In genomic region chr7:97499204-97499603, GRCh38 we compare ENCODE assay signal across 8 cellular contexts.
A peak's percentile ranks its signal among the peaks of the same experiment; 100 is the strongest.
DNase-seq lines count a peak whose midpoint lies in the region; ATAC-seq and TF ChIP-seq lines count a peak whose summit lies in the region.

No MANE protein-coding gene starts in this region.

- no peaks in the 10 kb centered on the region for H3K4me1 ChIP-seq in adrenal gland (replicated peaks in 1 of 2)

- DNase-seq in SHP77 (lab: John Stamatoyannopoulos, UW) = peak; percentile 2
- DNase-seq in SHP77 treated with DMSO at 0.1 percent for 48 hours (lab: John Stamatoyannopoulos, UW) = no peak
- peak; percentile 60 for DNase-seq in NAMALWA (ENCODE audit: low spot score)
- peak; percentile 31 to 62 (median 57) for DNase-seq in adrenal gland
- no peak for DNase-seq in left lobe of liver (ENCODE audit: low spot score)
- DNase-seq in activated naive CD4-positive, alpha-beta T cell (lab: John Stamatoyannopoulos, UW) = no peak
- no peak for DNase-seq in posterior vena cava (ENCODE audit: low spot score)

- no peak overlapping the region for H3K4me3 ChIP-seq in adrenal gland

- TF ChIP-seq POLR2A in adrenal gland (IDR thresholded peaks at IDR 0.05) = no peak

- H3K9me3 ChIP-seq in adrenal gland (replicated peaks in 1 of 3) = no peaks in the 10 kb centered on the region

- intact Hi-C loops in adrenal gland (cut with DNase I) = loop anchor here (5.0 to 10.0 kb wide), 2 partner anchors 336 to 338 kb away; no protein-coding TSS in a partner anchor
- intact Hi-C loops in posterior vena cava (cut with DNase I) = no loop called here

- no peak overlapping the region for H3K27ac ChIP-seq in adrenal gland

- TF ChIP-seq CTCF in adrenal gland (IDR thresholded peaks at IDR 0.05) = peak; percentile 44 to 63 (median 62)

- H3K27me3 ChIP-seq in adrenal gland = no peaks in the 10 kb centered on the region

- ATAC-seq in GM21515 (IDR thresholded peaks at IDR 0.05; ENCODE audit: unreplicated experiment) (peak; percentile 65), left lobe of liver (peak; percentile 83)

- H3K36me3 ChIP-seq in adrenal gland (replicated peaks in 1 of 2) = no peaks in the 10 kb centered on the region

- WGBS in adrenal gland, 4 donors = 36 to 78% (median 46%) methylated on average over 1 of the region's 1 CpG

Comparison
In these comparisons a context has a peak if more than half of its experiments do, and no peak if none do; other contexts are left out.
1. DNase-seq: peak in SHP77 (2 of 2), NAMALWA (single experiment) and adrenal gland (7 of 7); none in SHP77 treated with DMSO at 0.1 percent for 48 hours (single experiment), left lobe of liver (single experiment), activated naive CD4-positive, alpha-beta T cell (0 of 4) and posterior vena cava (single experiment).
2. intact Hi-C loops: an anchor here in adrenal gland (5.0 to 10.0 kb wide); none called in posterior vena cava.